Comparison of ENCODE assay signal across 8 cellular contexts in genomic region chr2:88692187-88692586, GRCh38.
A peak's percentile ranks its signal among the peaks of the same experiment; 100 is the strongest.
DNase-seq lines count a peak whose midpoint lies in the region; ATAC-seq and TF ChIP-seq lines count a peak whose summit lies in the region.

No MANE protein-coding gene starts in this region.

- no peak for TF ChIP-seq CTCF in GM13977 (IDR thresholded peaks at IDR 0.05; ENCODE audit: extremely low read depth, insufficient read depth, missing control alignments)
- TF ChIP-seq CTCF in NB4 (IDR thresholded peaks at IDR 0.05; ENCODE audit: low read depth, low read length) = no peak
- no peak for TF ChIP-seq CTCF in parathyroid adenoma (IDR thresholded peaks at IDR 0.05)

- peaks cover 18% of the 10 kb centered on the region for H3K79me2 ChIP-seq in parathyroid adenoma

- H3K4me1 ChIP-seq in parathyroid adenoma = peaks cover 4% of the 10 kb centered on the region

- DNase-seq in GM13977 (ENCODE audit: low spot score) = peak; percentile 43
- DNase-seq in NB4 (ENCODE audit: low read depth) = peak; percentile 73
- peak; percentile 16 for DNase-seq in activated T-cell treated with anti-CD3 and anti-CD28 coated beads for 48 hours (ENCODE audit: low read depth)
- DNase-seq in globus pallidus (ENCODE audit: low spot score) = peak; percentile 14
- no peak for DNase-seq in NCI-H524 treated with DMSO at 0.1 percent for 48 hours (lab: John Stamatoyannopoulos, UW)
- no peak for DNase-seq in NCI-H2029 (lab: John Stamatoyannopoulos, UW)

- H3K36me3 ChIP-seq in parathyroid adenoma (ENCODE audit: control insufficient read depth, insufficient read depth, low read length) = no peaks in the 10 kb centered on the region

- no peak for ATAC-seq in GM18870 (IDR thresholded peaks at IDR 0.05; ENCODE audit: unreplicated experiment)

- H3K9me3 ChIP-seq in parathyroid adenoma (ENCODE audit: control insufficient read depth, low read length) = no peaks in the 10 kb centered on the region

- in situ Hi-C loops in GM13977 (cut with MboI; ENCODE audit: low pct_unique_long_range_greater_than_20kb, low sequenced_read_pairs, unreplicated experiment) = no loop called here

- peak overlapping the region; percentile 50 for H3K27ac ChIP-seq in parathyroid adenoma

- peak overlapping the region; percentile 95 for H2AFZ ChIP-seq in parathyroid adenoma

- peak overlapping the region; percentile 92 for H3K4me3 ChIP-seq in NB4 (ENCODE audit: low read depth, low read length)
- H3K4me3 ChIP-seq in parathyroid adenoma (ENCODE audit: low read depth, low read length) = peak overlapping the region; percentile 89

- H3K27me3 ChIP-seq in parathyroid adenoma (ENCODE audit: control insufficient read depth, insufficient read depth, low read length) = no peaks in the 10 kb centered on the region

- peak overlapping the region; percentile 89 for H3K4me2 ChIP-seq in parathyroid adenoma (ENCODE audit: low read length)

- H3K9ac ChIP-seq in parathyroid adenoma = no peak overlapping the region

- TF ChIP-seq POLR2A in NB4 (IDR thresholded peaks at IDR 0.05; ENCODE audit: extremely low read depth, insufficient read length) = no peak

Comparison
In these comparisons a context has a peak if more than half of its experiments do, and no peak if none do; other contexts are left out.
1. DNase-seq: peak in GM13977 (single experiment), NB4 (single experiment), activated T-cell treated with anti-CD3 and anti-CD28 coated beads for 48 hours (single experiment) and globus pallidus (single experiment); none in NCI-H524 treated with DMSO at 0.1 percent for 48 hours (single experiment) and NCI-H2029 (single experiment).